25 cellular contexts compared by ENCODE assay signal in genomic region chr5:88389248-88390006, GRCh38.
DNase-seq lines count a peak whose midpoint lies in the region; ATAC-seq and TF ChIP-seq lines count a peak whose summit lies in the region.
"Had no signal": no experiment of that assay in that cellular context is flagged by ENCODE, and none has a peak within 500 bp of the region (broad histone marks: within the 10 kb centered on the region; RNA-seq: fewer than 3 reads in every experiment).

No MANE protein-coding gene starts in this region.

- no peak for ATAC-seq in CD4-positive, alpha-beta T cell (ENCODE audit: poor library complexity)
- ATAC-seq: stimulated activated memory B cell treated with anti-CD40 and anti-IgM and Interleukin-4, amounts not matched to agents 10 μg/mL and 1 μg/mL and 100 μg/mL, for 72 hours had no signal

- H3K4me3 Mint-ChIP-seq in brain, result peak overlapping the region; percentile 70 to 88 (median 86)
- no peak overlapping the region for H3K4me3 Mint-ChIP-seq in CD4-positive, alpha-beta T cell
- H3K4me3 Mint-ChIP-seq: activated B cell treated with CpG ODN at 0.5 μM for 24 hours; dendritic cell treated with granulocyte-macrophage colony-stimulating factor and Interleukin-4, amounts not matched to agents 40 ng/mL and 50 ng/mL, for 4 days; immature natural killer cell; stimulated activated memory B cell treated with anti-CD40 and anti-IgM and Interleukin-4, amounts not matched to agents 10 μg/mL and 1 μg/mL and 100 μg/mL, for 72 hours; T-helper 2 cell treated with Interferon-gamma antibody and Interleukin-4, amounts not matched to agents 5 μg/mL and 100 μg/mL, for 36 hours had no signal

- TF ChIP-seq CTCF in HEK293 (tag by site-specific recombination; IDR thresholded peaks at IDR 0.05) (no peak), brain (conservative IDR thresholded peaks at IDR 0.05) (no peak), lower leg skin (IDR thresholded peaks at IDR 0.05) (no peak)
- TF ChIP-seq CTCF in CD4-positive, alpha-beta T cell (IDR thresholded peaks at IDR 0.05), result no peak

- H3K36me3 ChIP-seq in HEK293 (ENCODE audit: control insufficient read depth in 2 of 2, insufficient read depth in 1 of 2, low read length in 2 of 2), result no peaks in the 10 kb centered on the region

- no peak overlapping the region for H3K27ac ChIP-seq in HEK293 (ENCODE audit: extremely low read depth, low read depth, low read length)
- H3K27ac ChIP-seq in CD4-positive, alpha-beta T cell (ENCODE audit: low read depth, low read length), result no peak overlapping the region
- H3K27ac ChIP-seq: C4-2B, RWPE1, skin epidermis had no signal

- H3K9me3 Mint-ChIP-seq in brain, result no peaks in the 10 kb centered on the region
- no peaks in the 10 kb centered on the region for H3K9me3 Mint-ChIP-seq in CD4-positive, alpha-beta T cell
- H3K9me3 Mint-ChIP-seq: activated B cell treated with CpG ODN at 0.5 μM for 24 hours; stimulated activated memory B cell treated with anti-CD40 and anti-IgM and Interleukin-4, amounts not matched to agents 10 μg/mL and 1 μg/mL and 100 μg/mL, for 72 hours; T-helper 2 cell treated with Interferon-gamma antibody and Interleukin-4, amounts not matched to agents 5 μg/mL and 100 μg/mL, for 36 hours had no signal

- CTCF ChIA-PET in HEK293 (lab: Yijun Ruan, JAX), result no interaction called here
- CTCF ChIA-PET in CD4-positive, alpha-beta T cell (lab: Charles Lee), result no interaction called here

- intact Hi-C loops in lower leg skin (cut with DNase I; ENCODE audit: low total_unique reads), result no loop called here
- intact Hi-C loops in CD4-positive, alpha-beta T cell (cut with DNase I, micrococcal nuclease), result no loop called here

- H3K27me3 Mint-ChIP-seq in brain, result peaks cover 4% of the 10 kb centered on the region
- peaks cover 28% of the 10 kb centered on the region for H3K27me3 Mint-ChIP-seq in CD4-positive, alpha-beta T cell
- H3K27me3 Mint-ChIP-seq: dendritic cell treated with granulocyte-macrophage colony-stimulating factor and Interleukin-4, amounts not matched to agents 40 ng/mL and 50 ng/mL, for 4 days had no signal

- 56 to 59% methylated on average over 3 of the region's 3 CpGs for WGBS in lower leg skin, 2 donors

- no peak for TF ChIP-seq POLR2A in lower leg skin (IDR thresholded peaks at IDR 0.05)

- peak overlapping the region; percentile 83 to 100 (median 99) for H3K27ac Mint-ChIP-seq in brain
- H3K27ac Mint-ChIP-seq in CD4-positive, alpha-beta T cell, result no peak overlapping the region
- H3K27ac Mint-ChIP-seq: activated B cell treated with CpG ODN at 0.5 μM for 24 hours; dendritic cell treated with granulocyte-macrophage colony-stimulating factor and Interleukin-4, amounts not matched to agents 40 ng/mL and 50 ng/mL, for 4 days; immature natural killer cell; stimulated activated memory B cell treated with anti-CD40 and anti-IgM and Interleukin-4, amounts not matched to agents 10 μg/mL and 1 μg/mL and 100 μg/mL, for 72 hours; T-helper 2 cell treated with Interferon-gamma antibody and Interleukin-4, amounts not matched to agents 5 μg/mL and 100 μg/mL, for 36 hours had no signal

- H3K4me1 Mint-ChIP-seq in brain, result peaks cover 69% of the 10 kb centered on the region
- no peaks in the 10 kb centered on the region for H3K4me1 Mint-ChIP-seq in CD4-positive, alpha-beta T cell (ENCODE audit: low read depth)
- H3K4me1 Mint-ChIP-seq: activated B cell treated with CpG ODN at 0.5 μM for 24 hours; immature natural killer cell; stimulated activated memory B cell treated with anti-CD40 and anti-IgM and Interleukin-4, amounts not matched to agents 10 μg/mL and 1 μg/mL and 100 μg/mL, for 72 hours had no signal

- H3K4me3 ChIP-seq in HEK293 (ENCODE audit: low read depth, low read length) (no peak overlapping the region), lower leg skin (ENCODE audit: low read depth, poor library complexity, severe bottlenecking) (no peak overlapping the region)
- H3K4me3 ChIP-seq: skin epidermis had no signal

- DNase-seq in Ammon's horn (ENCODE audit: low spot score) (peak; percentile 39), medulla oblongata (ENCODE audit: extremely low spot score) (peak; percentile 28), lower leg skin (ENCODE audit: low spot score in 2 of 2) (no peak), AG08395 (ENCODE audit: low spot score) (no peak), NCI-H1694 treated with DMSO at 0.1 percent for 48 hours (lab: John Stamatoyannopoulos, UW) (no peak)
- no peak for DNase-seq in CD4-positive, alpha-beta T cell
- DNase-seq: activated B cell treated with CpG ODN at 0.5 μM for 24 hours; activated CD4-positive, alpha-beta T cell treated with anti-CD3 and anti-CD28 coated beads, Interleukin-2, amount 50 U/mL, for 4 hours; activated CD8-positive, alpha-beta memory T cell treated with anti-CD3 and anti-CD28 coated beads, Interleukin-2, amount 50 U/mL, for 4 hours; GDM1; immature natural killer cell; KG1; NCI-H1048; NCI-H2029; NCI-H510A treated with DMSO at 0.1 percent for 48 hours; SK-N-SH; stimulated activated CD4-positive, alpha-beta T cell treated with anti-CD3 and anti-CD28 coated beads, Interleukin-2, amount 100 ng/mL, for 24 hours had no signal

- no peaks in the 10 kb centered on the region for H3K9me3 ChIP-seq in HEK293 (ENCODE audit: control insufficient read depth, insufficient read depth, low read depth, low read length)
- no peaks in the 10 kb centered on the region for H3K9me3 ChIP-seq in CD4-positive, alpha-beta T cell (ENCODE audit: control insufficient read depth, low read length)
- H3K9me3 ChIP-seq: SK-N-SH had no signal

- no peaks in the 10 kb centered on the region for H3K27me3 ChIP-seq in CD4-positive, alpha-beta T cell (ENCODE audit: control insufficient read depth, insufficient read depth, low read length)

- POLR2A ChIA-PET in HEK293 (lab: Yijun Ruan, JAX), result no interaction called here
- POLR2A ChIA-PET in CD4-positive, alpha-beta T cell (lab: Charles Lee), result no interaction called here

- H3K36me3 Mint-ChIP-seq in brain, result peaks cover 4% of the 10 kb centered on the region
- H3K36me3 Mint-ChIP-seq in CD4-positive, alpha-beta T cell (ENCODE audit: low read depth), result no peaks in the 10 kb centered on the region
- H3K36me3 Mint-ChIP-seq: immature natural killer cell; stimulated activated memory B cell treated with anti-CD40 and anti-IgM and Interleukin-4, amounts not matched to agents 10 μg/mL and 1 μg/mL and 100 μg/mL, for 72 hours had no signal

- H3K4me1 ChIP-seq in HEK293 (ENCODE audit: control insufficient read depth, insufficient read depth, low read length), result peaks cover 17% of the 10 kb centered on the region

TF ChIP-seq in HEK293, 187 proteins besides CTCF, POLR2A, EP300 and RAD21:
- TF ChIP-seq PRDM1 (tag by site-specific recombination; IDR thresholded peaks at IDR 0.05) (peak; percentile 36; the same call in 1 of the 2 replicates), ZNF530 (tag by site-specific recombination; IDR thresholded peaks at IDR 0.05; ENCODE audit: low read depth) (no peak), ZSCAN5A (tag by site-specific recombination; IDR thresholded peaks at IDR 0.05) (no peak), GLIS1 (tag by site-specific recombination; IDR thresholded peaks at IDR 0.05) (peak; percentile 78)
TF ChIP-seq in HEK293: peak in this region for 2.

Comparison
In these comparisons a context has a peak if more than half of its experiments do, and no peak if none do; other contexts are left out.
1. DNase-seq: peak in Ammon's horn (single experiment) and medulla oblongata (single experiment); none in lower leg skin (0 of 2), AG08395 (single experiment), NCI-H1694 treated with DMSO at 0.1 percent for 48 hours (single experiment) and CD4-positive, alpha-beta T cell (0 of 10).